In the genomic region with DNA sequence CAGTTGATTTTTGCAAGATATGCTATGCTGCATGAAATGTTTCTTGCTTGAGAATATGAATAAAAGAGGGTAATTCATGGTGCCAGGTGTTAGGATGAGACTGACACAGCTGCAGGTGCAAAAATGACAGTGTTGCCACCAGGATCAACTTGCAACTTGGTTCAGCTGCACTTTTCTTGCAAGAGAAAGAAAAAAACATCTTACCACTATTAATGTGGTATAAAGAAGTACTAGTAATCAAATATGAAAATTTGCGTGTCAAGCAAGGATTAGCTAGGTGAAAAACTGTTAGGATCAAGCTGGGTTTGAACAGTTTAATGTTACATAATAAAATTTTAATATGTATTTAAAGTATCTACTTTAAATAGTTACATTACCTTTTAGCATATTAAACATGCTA, we compare ENCODE assay signal across 18 cellular contexts. TPM values are rescaled to one million over a fixed set of nuclear protein-coding genes. Genes with fewer than 3 reads are reported as not detected.
DNase-seq lines count a peak whose midpoint lies in the region; ATAC-seq and TF ChIP-seq lines count a peak whose summit lies in the region.
"Had no signal": no experiment of that assay in that cellular context is flagged by ENCODE, and none has a peak within 500 bp of the region (broad histone marks: within the 10 kb centered on the region; RNA-seq: fewer than 3 reads in every experiment).

No MANE protein-coding gene starts in this region.

- intact Hi-C loops in esophagus squamous epithelium (cut with DNase I): no loop called here
- intact Hi-C loops in heart left ventricle (cut with DNase I): no loop called here

- H3K9me3 ChIP-seq in HUES6 (ENCODE audit: control insufficient read depth, insufficient read depth, low read depth, low read length) (no peaks in the 10 kb centered on the region), OCI-LY1 (ENCODE audit: low read length) (no peaks in the 10 kb centered on the region), iPS-18a (ENCODE audit: control insufficient read depth, low read depth, low read length) (no peaks in the 10 kb centered on the region), esophagus squamous epithelium (no peaks in the 10 kb centered on the region), heart left ventricle (no peaks in the 10 kb centered on the region)
- H3K9me3 ChIP-seq: A549, HAP-1, SJCRH30 had no signal

- ATAC-seq in heart left ventricle: no peak
- ATAC-seq: A549, Panc1 had no signal

- no peaks in the 10 kb centered on the region for H3F3A ChIP-seq in OCI-LY1 (ENCODE audit: insufficient read depth, low read length)

- no peaks in the 10 kb centered on the region for H3K9me2 ChIP-seq in OCI-LY1 (ENCODE audit: low read depth, low read length)

- TF ChIP-seq POLR2A in esophagus squamous epithelium (IDR thresholded peaks at IDR 0.05) (no peak), heart left ventricle (IDR thresholded peaks at IDR 0.05) (no peak)

- H3K4me3 ChIP-seq in HUES6 (ENCODE audit: low read depth, low read length): peak overlapping the region; percentile 45; the same call in 1 of the 2 replicates
- H3K4me3 ChIP-seq in OCI-LY1 (ENCODE audit: low read depth, low read length, poor library complexity, severe bottlenecking): no peak overlapping the region
- H3K4me3 ChIP-seq in iPS-18a (ENCODE audit: low read length): peak overlapping the region; percentile 60
- H3K4me3 ChIP-seq in esophagus squamous epithelium: no peak overlapping the region
- no peak overlapping the region for H3K4me3 ChIP-seq in heart left ventricle
- H3K4me3 ChIP-seq: A549, HAP-1, SJCRH30 had no signal

- no peak overlapping the region for H2AFZ ChIP-seq in OCI-LY1 (ENCODE audit: low read length)

- H3K27ac ChIP-seq in HUES6 (ENCODE audit: low read depth, low read length): no peak overlapping the region
- H3K27ac ChIP-seq in OCI-LY1 (ENCODE audit: low read depth, low read length, poor library complexity, severe bottlenecking): peak overlapping the region; percentile 67
- H3K27ac ChIP-seq in iPS-18a (ENCODE audit: low read length): no peak overlapping the region
- no peak overlapping the region for H3K27ac ChIP-seq in esophagus squamous epithelium
- no peak overlapping the region for H3K27ac ChIP-seq in heart left ventricle
- H3K27ac ChIP-seq: A549, SJCRH30 had no signal

- H3K4me1 ChIP-seq in HUES6 (ENCODE audit: control insufficient read depth, insufficient read depth, low read length) (peaks cover 43% of the 10 kb centered on the region), OCI-LY1 (ENCODE audit: insufficient read depth, low read length, severe bottlenecking) (peaks cover 42% of the 10 kb centered on the region), iPS-18a (ENCODE audit: control insufficient read depth, low read depth, low read length) (peaks cover 60% of the 10 kb centered on the region), esophagus squamous epithelium (peaks cover 0 to 13% (median 0%) of the 10 kb centered on the region in 3 donors), heart left ventricle (peaks cover 0 to 13% (median 0%) of the 10 kb centered on the region in 12 donors)
- H3K4me1 ChIP-seq: A549, SJCRH30 had no signal

- no peaks in the 10 kb centered on the region for H3K27me3 ChIP-seq in HUES6 (ENCODE audit: control insufficient read depth, insufficient read depth, low read length)
- no peaks in the 10 kb centered on the region for H3K27me3 ChIP-seq in OCI-LY1 (ENCODE audit: insufficient read depth, low read length)
- H3K27me3 ChIP-seq in iPS-18a (ENCODE audit: control insufficient read depth, insufficient read depth, low read length): no peaks in the 10 kb centered on the region
- H3K27me3 ChIP-seq in esophagus squamous epithelium: no peaks in the 10 kb centered on the region
- no peaks in the 10 kb centered on the region for H3K27me3 ChIP-seq in heart left ventricle
- H3K27me3 ChIP-seq: SJCRH30 had no signal

- no peak overlapping the region for H3K4me2 ChIP-seq in OCI-LY1 (ENCODE audit: low read length)
- H3K4me2 ChIP-seq: A549 had no signal

- 91 to 95% methylated on average over 1 of the region's 1 CpG for WGBS in esophagus squamous epithelium, 2 donors
- whole genome bisulfite sequencing in heart left ventricle, 4 donors: 95 to 100% (median 97%) methylated on average over 1 of the region's 1 CpG

- TF ChIP-seq CTCF in OCI-LY1 (IDR thresholded peaks at IDR 0.05; ENCODE audit: low read length) (no peak), esophagus squamous epithelium (IDR thresholded peaks at IDR 0.05) (no peak), heart left ventricle (IDR thresholded peaks at IDR 0.05) (no peak)

- H3K36me3 ChIP-seq in HUES6 (ENCODE audit: control insufficient read depth, insufficient read depth, low read length) (no peaks in the 10 kb centered on the region), OCI-LY1 (ENCODE audit: insufficient read depth, low read length) (peaks cover 10% of the 10 kb centered on the region; the same call in 1 of the 2 replicates), iPS-18a (ENCODE audit: control insufficient read depth, low read depth, low read length) (no peaks in the 10 kb centered on the region), esophagus squamous epithelium (peaks cover 0 to 31% (median 4%) of the 10 kb centered on the region in 3 donors), heart left ventricle (peaks cover 0 to 32% (median 15%) of the 10 kb centered on the region in 9 donors)
- H3K36me3 ChIP-seq: HAP-1 had no signal

- peaks cover 5% of the 10 kb centered on the region; the same call in 1 of the 2 replicates for H3K79me2 ChIP-seq in OCI-LY1 (ENCODE audit: insufficient read depth, low read length)

- no peaks in the 10 kb centered on the region for H4K20me1 ChIP-seq in OCI-LY1 (ENCODE audit: insufficient read depth, low read length)

- H3K9ac ChIP-seq in HUES6 (ENCODE audit: low read length) (no peak overlapping the region), OCI-LY1 (ENCODE audit: low read length) (no peak overlapping the region), iPS-18a (ENCODE audit: low read length) (no peak overlapping the region)

- DNase-seq in NCI-H146 treated with DMSO at 0.1 percent for 48 hours (lab: John Stamatoyannopoulos, UW; ENCODE audit: unreplicated experiment) (peak; percentile 85), esophagus squamous epithelium (lab: John Stamatoyannopoulos, UW) (no peak), heart left ventricle (no peak)
- DNase-seq in activated naive CD4-positive, alpha-beta T cell treated with Interleukin-2 at 50 U/mL for 16 hours: no peak
- DNase-seq: DMS79 treated with DMSO at 0.1 percent for 48 hours, MM.1S, NCI-H1092, NCI-H1436, NCI-H2029 treated with DMSO at 0.1 percent for 48 hours, NCI-H345, NCI-H524, SJCRH30 had no signal

RNA-seq across cellular contexts. Expression of a gene that starts 49.6 kb away (rescaled TPM):
- total RNA-seq in esophagus squamous epithelium: 10 to 100 TPM; 40.4 to 56.0 (median 44.7) TPM
- 10 to 100 TPM in 6 of 9 donors, 1 to 10 TPM in 3; 5.5 to 17.3 (median 11.2) TPM for total RNA-seq in heart left ventricle
- polyA plus RNA-seq in heart left ventricle: 10 to 100 TPM in 1 of 2 donors, 1 to 10 TPM in 1; 5.9 to 17.8 TPM

Comparison
In these comparisons a context has a peak if more than half of its experiments do, and no peak if none do; other contexts are left out.
1. H3K4me3 ChIP-seq: peak in HUES6 (single experiment) and iPS-18a (single experiment); none in OCI-LY1 (single experiment), esophagus squamous epithelium (0 of 4) and heart left ventricle (0 of 12).